15 cellular contexts compared by ENCODE assay signal in the genomic region with DNA sequence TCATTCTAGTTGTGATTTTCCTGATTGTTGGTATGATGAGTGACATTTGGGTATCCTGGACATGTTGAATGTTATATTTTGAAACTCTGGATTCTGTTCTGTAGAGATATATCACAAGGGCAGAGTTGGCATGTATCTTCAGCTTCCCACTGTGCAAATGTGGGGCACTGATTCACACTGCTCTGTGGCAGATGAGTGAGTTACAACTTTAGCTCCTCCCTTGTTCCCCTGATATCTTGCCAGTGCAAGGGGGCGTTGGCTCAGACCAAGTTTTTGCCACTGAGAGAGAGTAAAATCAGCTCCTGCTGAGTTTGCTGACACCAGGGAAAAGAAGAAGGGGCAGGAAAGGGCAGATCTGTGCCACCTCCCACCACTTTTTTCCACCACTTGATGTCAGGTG.
"Had no signal": no experiment of that assay in that cellular context is flagged by ENCODE, and none has a peak within 500 bp of the region (broad histone marks: within the 10 kb centered on the region; RNA-seq: fewer than 3 reads in every experiment).

No MANE protein-coding gene starts in this region.

- H3K27ac ChIP-seq: colonic mucosa, heart left ventricle, neutrophil, skin epidermis, tibial artery, upper lobe of left lung, uterus had no signal

- H3K27me3 Mint-ChIP-seq: naive thymus-derived CD4-positive, alpha-beta T cell had no signal

- H3K27ac Mint-ChIP-seq: mesothelial cell of epicardium; naive thymus-derived CD4-positive, alpha-beta T cell; nephron progenitor cell had no signal

- H3K4me3 Mint-ChIP-seq: mesothelial cell of epicardium; naive thymus-derived CD4-positive, alpha-beta T cell; nephron progenitor cell had no signal

- H3K4me1 Mint-ChIP-seq: naive thymus-derived CD4-positive, alpha-beta T cell; nephron progenitor cell had no signal

- DNase-seq: cerebellar nuclear complex; colonic mucosa; dermis blood vessel endothelial cell; erythroblast; heart left ventricle; hippocampal formation; naive thymus-derived CD4-positive, alpha-beta T cell; nephron progenitor cell; stimulated activated naive CD8-positive, alpha-beta T cell treated with anti-CD3 and anti-CD28 coated beads, Interleukin-15, Interleukin-2, amounts not matched to agents 100 U/mL and 50 U/mL, for 24 hours; tibial artery; upper lobe of left lung; uterus had no signal

- H3K27me3 ChIP-seq: colonic mucosa, heart left ventricle, neutrophil, tibial artery, upper lobe of left lung, uterus had no signal

- H3K4me3 ChIP-seq: colonic mucosa, heart left ventricle, skin epidermis, tibial artery, upper lobe of left lung, uterus had no signal

- H3K9me3 ChIP-seq: colonic mucosa, neutrophil, tibial artery, upper lobe of left lung, uterus had no signal

- H3K4me1 ChIP-seq: colonic mucosa, heart left ventricle, tibial artery, upper lobe of left lung, uterus had no signal

- H3K36me3 ChIP-seq: colonic mucosa, heart left ventricle, neutrophil, tibial artery, upper lobe of left lung, uterus had no signal
